In the genomic region with DNA sequence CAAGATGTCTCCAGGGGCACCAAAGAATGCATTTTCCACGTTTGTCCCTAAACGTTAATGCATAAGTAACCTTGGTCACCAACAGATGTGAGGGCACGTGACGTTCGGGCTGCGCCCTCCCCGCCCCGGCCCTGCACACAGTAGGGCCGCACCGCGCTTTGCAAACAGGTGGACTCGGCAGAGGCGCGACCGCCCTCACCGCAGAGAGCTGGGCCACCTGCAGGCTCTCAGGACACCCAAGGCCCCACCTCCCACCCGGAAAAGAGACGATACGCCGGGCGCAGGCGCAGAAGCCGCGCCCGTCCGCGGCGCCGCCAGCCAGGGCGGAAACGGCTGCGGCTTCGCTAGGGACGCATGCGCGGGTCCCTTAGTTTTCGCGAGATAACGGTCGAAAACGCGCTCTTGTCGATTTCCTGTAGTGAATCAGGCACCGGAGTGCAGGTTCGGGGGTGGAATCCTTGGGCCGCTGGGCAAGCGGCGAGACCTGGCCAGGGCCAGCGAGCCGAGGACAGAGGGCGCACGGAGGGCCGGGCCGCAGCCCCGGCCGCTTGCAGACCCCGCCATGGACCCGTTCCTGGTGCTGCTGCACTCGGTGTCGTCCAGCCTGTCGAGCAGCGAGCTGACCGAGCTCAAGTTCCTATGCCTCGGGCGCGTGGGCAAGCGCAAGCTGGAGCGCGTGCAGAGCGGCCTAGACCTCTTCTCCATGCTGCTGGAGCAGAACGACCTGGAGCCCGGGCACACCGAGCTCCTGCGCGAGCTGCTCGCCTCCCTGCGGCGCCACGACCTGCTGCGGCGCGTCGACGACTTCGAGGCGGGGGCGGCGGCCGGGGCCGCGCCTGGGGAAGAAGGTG, we compare ENCODE assay signal across 1 cellular context.
TF ChIP-seq lines count a peak whose summit lies in the region.

A gene with protein sequence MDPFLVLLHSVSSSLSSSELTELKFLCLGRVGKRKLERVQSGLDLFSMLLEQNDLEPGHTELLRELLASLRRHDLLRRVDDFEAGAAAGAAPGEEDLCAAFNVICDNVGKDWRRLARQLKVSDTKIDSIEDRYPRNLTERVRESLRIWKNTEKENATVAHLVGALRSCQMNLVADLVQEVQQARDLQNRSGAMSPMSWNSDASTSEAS (plus strand): TSS at position 399 of the 851 bp plus-strand sequence. CDS start 164 bp downstream, at position 563.

TF ChIP-seq in A549, 52 proteins besides CTCF, POLR2A, EP300 and RAD21 (continued from another document):
- TF ChIP-seq, protein P1, sequence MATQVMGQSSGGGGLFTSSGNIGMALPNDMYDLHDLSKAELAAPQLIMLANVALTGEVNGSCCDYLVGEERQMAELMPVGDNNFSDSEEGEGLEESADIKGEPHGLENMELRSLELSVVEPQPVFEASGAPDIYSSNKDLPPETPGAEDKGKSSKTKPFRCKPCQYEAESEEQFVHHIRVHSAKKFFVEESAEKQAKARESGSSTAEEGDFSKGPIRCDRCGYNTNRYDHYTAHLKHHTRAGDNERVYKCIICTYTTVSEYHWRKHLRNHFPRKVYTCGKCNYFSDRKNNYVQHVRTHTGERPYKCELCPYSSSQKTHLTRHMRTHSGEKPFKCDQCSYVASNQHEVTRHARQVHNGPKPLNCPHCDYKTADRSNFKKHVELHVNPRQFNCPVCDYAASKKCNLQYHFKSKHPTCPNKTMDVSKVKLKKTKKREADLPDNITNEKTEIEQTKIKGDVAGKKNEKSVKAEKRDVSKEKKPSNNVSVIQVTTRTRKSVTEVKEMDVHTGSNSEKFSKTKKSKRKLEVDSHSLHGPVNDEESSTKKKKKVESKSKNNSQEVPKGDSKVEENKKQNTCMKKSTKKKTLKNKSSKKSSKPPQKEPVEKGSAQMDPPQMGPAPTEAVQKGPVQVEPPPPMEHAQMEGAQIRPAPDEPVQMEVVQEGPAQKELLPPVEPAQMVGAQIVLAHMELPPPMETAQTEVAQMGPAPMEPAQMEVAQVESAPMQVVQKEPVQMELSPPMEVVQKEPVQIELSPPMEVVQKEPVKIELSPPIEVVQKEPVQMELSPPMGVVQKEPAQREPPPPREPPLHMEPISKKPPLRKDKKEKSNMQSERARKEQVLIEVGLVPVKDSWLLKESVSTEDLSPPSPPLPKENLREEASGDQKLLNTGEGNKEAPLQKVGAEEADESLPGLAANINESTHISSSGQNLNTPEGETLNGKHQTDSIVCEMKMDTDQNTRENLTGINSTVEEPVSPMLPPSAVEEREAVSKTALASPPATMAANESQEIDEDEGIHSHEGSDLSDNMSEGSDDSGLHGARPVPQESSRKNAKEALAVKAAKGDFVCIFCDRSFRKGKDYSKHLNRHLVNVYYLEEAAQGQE (IDR thresholded peaks at IDR 0.05): peak; percentile 66
- TF ChIP-seq FOSB (CRISPR knock-in tag; IDR thresholded peaks at IDR 0.05) (no peak), RCOR1 (IDR thresholded peaks at IDR 0.05; ENCODE audit: low read depth, low read length) (no peak), ESRRA (IDR thresholded peaks at IDR 0.05; ENCODE audit: borderline replicate concordance, low read length) (no peak), MAZ (IDR thresholded peaks at IDR 0.05; ENCODE audit: borderline replicate concordance, low read depth, low read length) (no peak), FOSL2 (IDR thresholded peaks at IDR 0.05) (no peak), FOSL2 (CRISPR knock-in tag; IDR thresholded peaks at IDR 0.05) (peak; percentile 4; the same call in 1 of the 2 replicates), HOXA7 (CRISPR knock-in tag; IDR thresholded peaks at IDR 0.05) (no peak), RNF2 (IDR thresholded peaks at IDR 0.05; ENCODE audit: borderline replicate concordance, low read depth) (no peak), HEYL (CRISPR knock-in tag; IDR thresholded peaks at IDR 0.05) (no peak), CHD4 (IDR thresholded peaks at IDR 0.05; ENCODE audit: borderline replicate concordance) (no peak), FOXS1 (CRISPR knock-in tag; IDR thresholded peaks at IDR 0.05) (no peak), CBX8 (IDR thresholded peaks at IDR 0.05) (no peak), SMC3 (IDR thresholded peaks at IDR 0.05) (no peak), KDM1A (IDR thresholded peaks at IDR 0.05; ENCODE audit: low read depth) (no peak), RARB (CRISPR knock-in tag; IDR thresholded peaks at IDR 0.05) (no peak), ZFP36 (IDR thresholded peaks at IDR 0.05; ENCODE audit: borderline replicate concordance, partially characterized antibody) (no peak)
- TF ChIP-seq, protein P2, sequence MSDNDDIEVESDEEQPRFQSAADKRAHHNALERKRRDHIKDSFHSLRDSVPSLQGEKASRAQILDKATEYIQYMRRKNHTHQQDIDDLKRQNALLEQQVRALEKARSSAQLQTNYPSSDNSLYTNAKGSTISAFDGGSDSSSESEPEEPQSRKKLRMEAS (IDR thresholded peaks at IDR 0.05): peak; percentile 71
- TF ChIP-seq, protein P3, sequence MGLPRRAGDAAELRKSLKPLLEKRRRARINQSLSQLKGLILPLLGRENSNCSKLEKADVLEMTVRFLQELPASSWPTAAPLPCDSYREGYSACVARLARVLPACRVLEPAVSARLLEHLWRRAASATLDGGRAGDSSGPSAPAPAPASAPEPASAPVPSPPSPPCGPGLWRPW (IDR thresholded peaks at IDR 0.05): no peak
- TF ChIP-seq, protein P4, sequence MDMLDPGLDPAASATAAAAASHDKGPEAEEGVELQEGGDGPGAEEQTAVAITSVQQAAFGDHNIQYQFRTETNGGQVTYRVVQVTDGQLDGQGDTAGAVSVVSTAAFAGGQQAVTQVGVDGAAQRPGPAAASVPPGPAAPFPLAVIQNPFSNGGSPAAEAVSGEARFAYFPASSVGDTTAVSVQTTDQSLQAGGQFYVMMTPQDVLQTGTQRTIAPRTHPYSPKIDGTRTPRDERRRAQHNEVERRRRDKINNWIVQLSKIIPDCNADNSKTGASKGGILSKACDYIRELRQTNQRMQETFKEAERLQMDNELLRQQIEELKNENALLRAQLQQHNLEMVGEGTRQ (IDR thresholded peaks at IDR 0.05): peak; percentile 79
- TF ChIP-seq, protein P5, sequence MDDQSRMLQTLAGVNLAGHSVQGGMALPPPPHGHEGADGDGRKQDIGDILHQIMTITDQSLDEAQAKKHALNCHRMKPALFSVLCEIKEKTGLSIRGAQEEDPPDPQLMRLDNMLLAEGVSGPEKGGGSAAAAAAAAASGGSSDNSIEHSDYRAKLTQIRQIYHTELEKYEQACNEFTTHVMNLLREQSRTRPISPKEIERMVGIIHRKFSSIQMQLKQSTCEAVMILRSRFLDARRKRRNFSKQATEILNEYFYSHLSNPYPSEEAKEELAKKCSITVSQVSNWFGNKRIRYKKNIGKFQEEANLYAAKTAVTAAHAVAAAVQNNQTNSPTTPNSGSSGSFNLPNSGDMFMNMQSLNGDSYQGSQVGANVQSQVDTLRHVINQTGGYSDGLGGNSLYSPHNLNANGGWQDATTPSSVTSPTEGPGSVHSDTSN (IDR thresholded peaks at IDR 0.05): no peak
- TF ChIP-seq, protein P6, sequence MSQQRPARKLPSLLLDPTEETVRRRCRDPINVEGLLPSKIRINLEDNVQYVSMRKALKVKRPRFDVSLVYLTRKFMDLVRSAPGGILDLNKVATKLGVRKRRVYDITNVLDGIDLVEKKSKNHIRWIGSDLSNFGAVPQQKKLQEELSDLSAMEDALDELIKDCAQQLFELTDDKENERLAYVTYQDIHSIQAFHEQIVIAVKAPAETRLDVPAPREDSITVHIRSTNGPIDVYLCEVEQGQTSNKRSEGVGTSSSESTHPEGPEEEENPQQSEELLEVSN (IDR thresholded peaks at IDR 0.05; ENCODE audit: borderline replicate concordance, low read depth): peak; percentile 72; the same call in 1 of the 2 replicates
